ENCODE assay signal across 9 cellular contexts in the genomic region with DNA sequence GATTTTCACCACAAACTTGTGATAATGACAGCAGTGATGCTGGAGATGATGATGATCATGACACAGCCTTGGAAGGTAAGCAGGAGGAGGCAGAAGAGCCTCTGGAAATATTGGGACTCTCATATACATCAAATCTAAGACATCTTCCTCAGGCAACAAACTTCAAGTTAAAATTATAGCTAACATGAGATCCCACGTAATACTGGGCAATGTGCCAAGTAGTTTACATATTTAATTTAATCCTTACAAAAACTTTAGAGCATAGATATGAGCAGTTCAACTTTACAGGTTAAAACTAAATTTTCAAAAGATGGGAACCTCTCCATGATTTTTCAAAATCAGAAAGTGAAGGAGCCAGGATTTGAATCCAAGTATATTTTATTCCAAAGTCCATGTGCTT. TPM values are rescaled to one million over a fixed set of nuclear protein-coding genes. Genes with fewer than 3 reads are reported as not detected.
"Had no signal": no experiment of that assay in that cellular context is flagged by ENCODE, and none has a peak within 500 bp of the region (broad histone marks: within the 10 kb centered on the region; RNA-seq: fewer than 3 reads in every experiment).

No MANE protein-coding gene starts in this region.

- FAIRE-seq: G401.6, GM12878, GM12891, GM12892, GM18507, GM19239 had no signal

- ATAC-seq: GM12878 had no signal

- H3K4me3 ChIP-seq: GM12878 had no signal

- DNase-seq: GDM1, GF-D8 had no signal

RNA-seq across cellular contexts. Expression of gene OR52B2, which starts 19.0 kb away (rescaled TPM):
- total RNA-seq: G401, GM12878 had no signal

RNA-seq across cellular contexts. Expression of gene OR56B4, which starts 43.6 kb away (rescaled TPM):
- total RNA-seq: G401, GM12878 had no signal
- polyA plus RNA-seq: GM12878 had no signal

RNA-seq across cellular contexts. Expression of gene OR52W1, which starts 47.9 kb away (rescaled TPM):
- total RNA-seq: G401, GM12878 had no signal
- polyA plus RNA-seq: GM12878 had no signal

RNA-seq across cellular contexts. Expression of gene C11orf42, which starts 54.2 kb away (rescaled TPM):
- total RNA-seq: G401, GM12878 had no signal
